Comparison of ENCODE assay signal across 1 cellular context in the genomic region with DNA sequence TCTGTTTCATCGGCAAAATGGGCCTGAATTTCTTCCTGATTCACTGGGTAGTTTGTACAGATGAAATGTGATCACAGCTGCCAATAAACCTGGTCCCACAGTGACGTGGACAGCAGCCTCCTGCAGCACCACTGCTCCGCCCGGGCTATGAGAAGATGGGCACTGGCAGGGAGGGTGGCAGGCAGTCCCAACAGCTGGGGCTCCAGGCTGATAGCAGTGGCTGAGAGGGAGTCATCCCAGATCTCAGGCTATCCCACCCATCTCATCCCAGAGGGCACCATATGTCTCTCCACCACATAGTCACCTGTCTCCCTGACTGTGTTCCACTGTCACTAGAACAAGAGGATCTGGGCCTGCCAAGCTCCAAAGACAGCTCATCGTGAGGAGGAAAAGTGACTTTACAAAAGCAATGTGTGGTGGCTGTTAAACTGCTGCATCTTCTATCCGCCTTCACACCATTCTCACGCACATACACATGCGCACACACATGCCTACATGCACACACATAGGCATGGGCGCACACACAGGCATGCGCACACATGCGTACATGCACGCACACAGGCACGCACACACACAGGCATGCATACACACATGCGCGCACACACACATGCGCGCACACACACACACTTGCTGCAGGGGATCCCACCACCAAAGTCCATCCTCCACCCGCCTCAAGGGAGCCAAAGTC.
TF ChIP-seq lines count a peak whose summit lies in the region.

No MANE protein-coding gene starts in this region.

TF ChIP-seq in GM12878, 131 proteins besides CTCF, POLR2A, EP300 and RAD21:
- no peak for TF ChIP-seq SIN3A (IDR thresholded peaks at IDR 0.05; ENCODE audit: low read depth, low read length)
- TF ChIP-seq, protein P1, sequence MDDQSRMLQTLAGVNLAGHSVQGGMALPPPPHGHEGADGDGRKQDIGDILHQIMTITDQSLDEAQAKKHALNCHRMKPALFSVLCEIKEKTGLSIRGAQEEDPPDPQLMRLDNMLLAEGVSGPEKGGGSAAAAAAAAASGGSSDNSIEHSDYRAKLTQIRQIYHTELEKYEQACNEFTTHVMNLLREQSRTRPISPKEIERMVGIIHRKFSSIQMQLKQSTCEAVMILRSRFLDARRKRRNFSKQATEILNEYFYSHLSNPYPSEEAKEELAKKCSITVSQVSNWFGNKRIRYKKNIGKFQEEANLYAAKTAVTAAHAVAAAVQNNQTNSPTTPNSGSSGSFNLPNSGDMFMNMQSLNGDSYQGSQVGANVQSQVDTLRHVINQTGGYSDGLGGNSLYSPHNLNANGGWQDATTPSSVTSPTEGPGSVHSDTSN (IDR thresholded peaks at IDR 0.05; ENCODE audit: insufficient replicate concordance, low read depth, low read length): peak; percentile 46
- TF ChIP-seq, protein P2, sequence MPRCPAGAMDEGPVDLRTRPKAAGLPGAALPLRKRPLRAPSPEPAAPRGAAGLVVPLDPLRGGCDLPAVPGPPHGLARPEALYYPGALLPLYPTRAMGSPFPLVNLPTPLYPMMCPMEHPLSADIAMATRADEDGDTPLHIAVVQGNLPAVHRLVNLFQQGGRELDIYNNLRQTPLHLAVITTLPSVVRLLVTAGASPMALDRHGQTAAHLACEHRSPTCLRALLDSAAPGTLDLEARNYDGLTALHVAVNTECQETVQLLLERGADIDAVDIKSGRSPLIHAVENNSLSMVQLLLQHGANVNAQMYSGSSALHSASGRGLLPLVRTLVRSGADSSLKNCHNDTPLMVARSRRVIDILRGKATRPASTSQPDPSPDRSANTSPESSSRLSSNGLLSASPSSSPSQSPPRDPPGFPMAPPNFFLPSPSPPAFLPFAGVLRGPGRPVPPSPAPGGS (IDR thresholded peaks at IDR 0.05; ENCODE audit: borderline replicate concordance, insufficient read depth, low read depth, low read length, poor library complexity, severe bottlenecking): peak; percentile 96
- peak; percentile 79; the same call in 1 of the 2 replicates for TF ChIP-seq TCF3 (IDR thresholded peaks at IDR 0.05; ENCODE audit: borderline replicate concordance, insufficient read depth, low read depth, low read length)
